9 cellular contexts compared by ENCODE assay signal in genomic region chr13:66994097-66994496, GRCh38.
DNase-seq lines count a peak whose midpoint lies in the region; ATAC-seq and TF ChIP-seq lines count a peak whose summit lies in the region.
"Had no signal": no experiment of that assay in that cellular context is flagged by ENCODE, and none has a peak within 500 bp of the region (broad histone marks: within the 10 kb centered on the region; RNA-seq: fewer than 3 reads in every experiment).

No MANE protein-coding gene starts in this region.

- H3K36me3 ChIP-seq in colonic mucosa (no peaks in the 10 kb centered on the region), subcutaneous abdominal adipose tissue (ENCODE audit: control insufficient read depth in 5 of 5, insufficient read depth in 5 of 5, low read length in 5 of 5) (no peaks in the 10 kb centered on the region)

- peak; percentile 60 for ATAC-seq in HG02678 (IDR thresholded peaks at IDR 0.05; ENCODE audit: unreplicated experiment)
- ATAC-seq: HCT116 had no signal

- intact Hi-C loops in colonic mucosa (cut with DNase I): no loop called here

- H3K9me3 ChIP-seq in colonic mucosa (no peaks in the 10 kb centered on the region), subcutaneous abdominal adipose tissue (ENCODE audit: control insufficient read depth in 5 of 5, low read length in 5 of 5) (no peaks in the 10 kb centered on the region)

- H3K9ac ChIP-seq in colonic mucosa (ENCODE audit: low read depth in 2 of 2, low read length in 2 of 2) (no peak overlapping the region), subcutaneous abdominal adipose tissue (ENCODE audit: low read length in 5 of 5) (peak overlapping the region in 1 of 5 donors; percentile 23)

- DNase-seq in stimulated activated CD4-positive, alpha-beta T cell treated with anti-CD3 and anti-CD28 coated beads, Interleukin-1b, Interleukin-23, amount 100 ng/mL, for 48 hours: peak; percentile 4
- DNase-seq in stimulated activated CD4-positive, alpha-beta T cell treated with anti-CD3 and anti-CD28 coated beads, Interleukin-12 subunit alpha, Interleukin-12 subunit beta, amount 100 ng/mL, for 4 hours: no peak
- DNase-seq in NCI-H69 (lab: John Stamatoyannopoulos, UW) (peak; percentile 76), colonic mucosa (peak; percentile 39), kidney tubule cell (ENCODE audit: low spot score) (peak; percentile 83)
- no peak for DNase-seq in central memory CD4-positive, alpha-beta T cell

- no peak overlapping the region for H3K4me3 ChIP-seq in colonic mucosa
- H3K4me3 ChIP-seq in subcutaneous abdominal adipose tissue (ENCODE audit: low read depth in 1 of 5, low read length in 5 of 5): peak overlapping the region; percentile 43 to 68 (median 59)

- no peak overlapping the region for H3K27ac ChIP-seq in colonic mucosa
- H3K27ac ChIP-seq in subcutaneous abdominal adipose tissue (ENCODE audit: low read depth, low read length): peak overlapping the region; percentile 25

- H3K4me1 ChIP-seq in colonic mucosa: no peaks in the 10 kb centered on the region
- peaks cover 0 to 9% (median 4%) of the 10 kb centered on the region in 5 donors for H3K4me1 ChIP-seq in subcutaneous abdominal adipose tissue (ENCODE audit: control insufficient read depth in 5 of 5, insufficient read depth in 5 of 5, low read length in 5 of 5)

- TF ChIP-seq CTCF in colonic mucosa (IDR thresholded peaks at IDR 0.05): no peak

- H3K27me3 ChIP-seq in colonic mucosa (no peaks in the 10 kb centered on the region), subcutaneous abdominal adipose tissue (ENCODE audit: control insufficient read depth in 5 of 5, insufficient read depth in 4 of 5, low read length in 5 of 5) (no peaks in the 10 kb centered on the region)

Comparison
In these comparisons a context has a peak if more than half of its experiments do, and no peak if none do; other contexts are left out.
1. DNase-seq: peak in stimulated activated CD4-positive, alpha-beta T cell treated with anti-CD3 and anti-CD28 coated beads, Interleukin-1b, Interleukin-23, amount 100 ng/mL, for 48 hours (single experiment), NCI-H69 (single experiment), colonic mucosa (single experiment) and kidney tubule cell (single experiment); none in stimulated activated CD4-positive, alpha-beta T cell treated with anti-CD3 and anti-CD28 coated beads, Interleukin-12 subunit alpha, Interleukin-12 subunit beta, amount 100 ng/mL, for 4 hours (single experiment) and central memory CD4-positive, alpha-beta T cell (single experiment).